10 cellular contexts compared by ENCODE assay signal in genomic region chr14:51738754-51739153, GRCh38.
DNase-seq lines count a peak whose midpoint lies in the region; ATAC-seq and TF ChIP-seq lines count a peak whose summit lies in the region.
"Had no signal": no experiment of that assay in that cellular context is flagged by ENCODE, and none has a peak within 500 bp of the region (broad histone marks: within the 10 kb centered on the region; RNA-seq: fewer than 3 reads in every experiment).

No MANE protein-coding gene starts in this region.

- ATAC-seq in GM19328 (IDR thresholded peaks at IDR 0.05; ENCODE audit: unreplicated experiment) (peak; percentile 62), HG03097 (IDR thresholded peaks at IDR 0.05; ENCODE audit: low FRiP score, unreplicated experiment) (peak; percentile 80), left lobe of liver (no peak)

- H3K36me3 Mint-ChIP-seq in Calu3 (ENCODE audit: insufficient read depth, unreplicated experiment), result no peaks in the 10 kb centered on the region
- H3K36me3 Mint-ChIP-seq in nephron progenitor cell (ENCODE audit: low read depth), result no peaks in the 10 kb centered on the region

- CTCF ChIA-PET in Calu3 (lab: Charles Lee) (interaction anchor here (1.2 kb wide), 1 partner anchor 455 kb away, joined by 4 read pairs; no protein-coding TSS in a partner anchor), A673 (lab: Charles Lee) (no interaction called here)

- intact Hi-C loops in Calu3 (cut with micrococcal nuclease; ENCODE audit: unreplicated experiment), result no loop called here
- intact Hi-C loops in A673 (cut with micrococcal nuclease; ENCODE audit: unreplicated experiment), result no loop called here

- H3K27ac Mint-ChIP-seq in Calu3 (ENCODE audit: unreplicated experiment) (no peak overlapping the region), nephron progenitor cell (no peak overlapping the region)

- H3K4me1 Mint-ChIP-seq in Calu3 (ENCODE audit: low read depth, unreplicated experiment), result peaks cover 13% of the 10 kb centered on the region
- H3K4me1 Mint-ChIP-seq in nephron progenitor cell, result peaks cover 10% of the 10 kb centered on the region

- no TSS peak for BruUV-seq in Calu3 (replicated peaks; lab: Mats Ljungman, UMichigan)
- BruUV-seq in A673 (replicated peaks; lab: Mats Ljungman, UMichigan), result no TSS peak

- no peaks in the 10 kb centered on the region for H3K27me3 ChIP-seq in A673 (replicated peaks; ENCODE audit: insufficient read depth, low read depth, low read length, poor library complexity)

- H3K9me3 ChIP-seq in A673 (ENCODE audit: low read depth, low read length, poor library complexity, severe bottlenecking), result no peaks in the 10 kb centered on the region

- H3K36me3 ChIP-seq in A673 (ENCODE audit: insufficient read depth, low read length, poor library complexity, severe bottlenecking), result no peaks in the 10 kb centered on the region

- H3K4me3 Mint-ChIP-seq in Calu3 (ENCODE audit: low read depth, unreplicated experiment) (no peak overlapping the region), nephron progenitor cell (no peak overlapping the region)

- POLR2A ChIA-PET in A673 (lab: Charles Lee; ENCODE audit: low non-redundant PET), result no interaction called here

- no peak overlapping the region for H3K4me3 ChIP-seq in A673 (ENCODE audit: low read depth, low read length, poor library complexity, severe bottlenecking)

- H3K27me3 Mint-ChIP-seq in Calu3 (ENCODE audit: unreplicated experiment) (no peaks in the 10 kb centered on the region), nephron progenitor cell (ENCODE audit: low read depth, poor library complexity) (no peaks in the 10 kb centered on the region)

- DNase-seq in Calu3 (peak; percentile 4), SK-N-DZ (ENCODE audit: low spot score) (peak; percentile 8), left lobe of liver (ENCODE audit: low spot score) (no peak), NOMO-1 treated with dmso at 0.1 percent for 144 hours (lab: John Stamatoyannopoulos, UW; ENCODE audit: unreplicated experiment) (no peak), nephron progenitor cell (no peak), A673 (ENCODE audit: low spot score) (no peak)
- DNase-seq: NCI-H226 had no signal

- H3K27ac ChIP-seq in A673 (ENCODE audit: low read depth, low read length, poor library complexity, severe bottlenecking), result no peak overlapping the region
- H3K27ac ChIP-seq: C4-2B had no signal

- no peaks in the 10 kb centered on the region for H3K4me1 ChIP-seq in A673 (ENCODE audit: insufficient read depth, low read length, poor library complexity, severe bottlenecking)

- peaks cover 2% of the 10 kb centered on the region for H3K9me3 Mint-ChIP-seq in Calu3 (ENCODE audit: low read depth, unreplicated experiment)
- peaks cover 5% of the 10 kb centered on the region for H3K9me3 Mint-ChIP-seq in nephron progenitor cell

- no peak for TF ChIP-seq CTCF in Calu3 (IDR thresholded peaks at IDR 0.05; ENCODE audit: unreplicated experiment)
- no peak for TF ChIP-seq CTCF in nephron progenitor cell (IDR thresholded peaks at IDR 0.05)
- no peak for TF ChIP-seq CTCF in A673 (conservative IDR thresholded peaks at IDR 0.05; ENCODE audit: low read depth, low read length)

Comparison
In these comparisons a context has a peak if more than half of its experiments do, and no peak if none do; other contexts are left out.
1. DNase-seq: peak in Calu3 (single experiment) and SK-N-DZ (single experiment); none in left lobe of liver (single experiment), NOMO-1 treated with dmso at 0.1 percent for 144 hours (single experiment), nephron progenitor cell (single experiment) and A673 (single experiment).